8 cellular contexts compared by ENCODE assay signal in the genomic region with DNA sequence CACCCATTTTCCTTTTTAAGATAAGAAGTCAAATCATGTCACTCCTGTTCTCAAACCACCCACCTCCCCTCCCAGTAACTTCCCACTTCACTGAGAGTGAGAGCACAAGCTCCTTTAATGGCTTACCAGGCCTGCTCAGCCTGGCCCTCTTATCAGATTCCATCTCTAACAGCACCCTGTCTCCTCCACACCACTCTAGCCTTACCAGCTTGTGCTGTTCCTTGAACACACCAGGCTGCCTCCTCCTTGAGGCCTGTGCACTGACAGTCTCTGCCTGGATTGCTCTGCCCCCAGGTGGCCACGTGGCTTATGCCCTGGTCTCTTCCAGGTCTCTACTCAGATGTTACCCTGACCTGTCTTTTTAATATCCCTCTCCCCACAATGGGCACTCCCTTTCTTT. TPM values are rescaled to one million over a fixed set of nuclear protein-coding genes. Genes with fewer than 3 reads are reported as not detected.
A peak's percentile ranks its signal among the peaks of the same experiment; 100 is the strongest.
DNase-seq lines count a peak whose midpoint lies in the region; ATAC-seq and TF ChIP-seq lines count a peak whose summit lies in the region.

No MANE protein-coding gene starts in this region.

- H3K4me3 ChIP-seq in CD8-positive, alpha-beta T cell (ENCODE audit: low read depth, low read length): no peak overlapping the region
- no peak overlapping the region for H3K4me3 ChIP-seq in adrenal gland
- H3K4me3 ChIP-seq in liver (ENCODE audit: low read depth in 1 of 3, low read length in 3 of 3): no peak overlapping the region
- H3K4me3 ChIP-seq in effector memory CD4-positive, alpha-beta T cell (ENCODE audit: insufficient read depth, low read depth, low read length, poor library complexity, severe bottlenecking): no peak overlapping the region
- no peak overlapping the region for H3K4me3 ChIP-seq in lower leg skin (ENCODE audit: low read depth, poor library complexity, severe bottlenecking)

- TF ChIP-seq RAD21 in liver (IDR thresholded peaks at IDR 0.05): peak; percentile 48 to 61

- intact Hi-C loops in CD8-positive, alpha-beta T cell (cut with DNase I, micrococcal nuclease): loop anchor here in 1 of 2 experiments (2.0 kb wide), 1 partner anchor 42 kb away; no protein-coding TSS in a partner anchor
- intact Hi-C loops in adrenal gland (cut with DNase I): no loop called here
- intact Hi-C loops in lower leg skin (cut with DNase I; ENCODE audit: low total_unique reads): no loop called here

- no peaks in the 10 kb centered on the region for H3K27me3 Mint-ChIP-seq in CD8-positive, alpha-beta T cell (ENCODE audit: low read depth)

- peaks cover 5% of the 10 kb centered on the region for H3K4me1 Mint-ChIP-seq in CD8-positive, alpha-beta T cell (ENCODE audit: low read depth)

- POLR2A ChIA-PET in CD8-positive, alpha-beta T cell (lab: Charles Lee): interaction anchor here (1.0 kb wide), 1 partner anchor 15 kb away, joined by 3 read pairs; no protein-coding TSS in a partner anchor

- TF ChIP-seq POLR2A in adrenal gland (IDR thresholded peaks at IDR 0.05): no peak
- TF ChIP-seq POLR2A in lower leg skin (IDR thresholded peaks at IDR 0.05): no peak

- no peak for TF ChIP-seq CTCF in CD8-positive, alpha-beta T cell (IDR thresholded peaks at IDR 0.05)
- TF ChIP-seq CTCF in adrenal gland (IDR thresholded peaks at IDR 0.05) (peak in 3 of 6 experiments; percentile 19 to 31 (median 23)), liver (IDR thresholded peaks at IDR 0.05; ENCODE audit: low read depth, low read length, missing input control) (peak; percentile 15), lower leg skin (IDR thresholded peaks at IDR 0.05) (no peak)

- 22 to 45% (median 34%) methylated on average over 1 of the region's 1 CpG for WGBS in adrenal gland, 4 donors
- WGBS in liver: 58% methylated on average over 1 of the region's 1 CpG
- WGBS in lower leg skin, 2 donors: 25 to 46% methylated on average over 1 of the region's 1 CpG

- no peaks in the 10 kb centered on the region for H3K9me3 Mint-ChIP-seq in CD8-positive, alpha-beta T cell

- H3K9me3 ChIP-seq in CD8-positive, alpha-beta T cell (ENCODE audit: low read length): no peaks in the 10 kb centered on the region
- H3K9me3 ChIP-seq in adrenal gland (replicated peaks in 1 of 3) (no peaks in the 10 kb centered on the region), liver (ENCODE audit: control insufficient read depth in 4 of 4, low read length in 3 of 4) (no peaks in the 10 kb centered on the region)
- no peaks in the 10 kb centered on the region for H3K9me3 ChIP-seq in effector memory CD4-positive, alpha-beta T cell (ENCODE audit: control insufficient read depth, low read length)

- no peak overlapping the region for H3K27ac ChIP-seq in CD8-positive, alpha-beta T cell (ENCODE audit: low read depth, low read length)
- H3K27ac ChIP-seq in adrenal gland (no peak overlapping the region), liver (ENCODE audit: low read depth in 1 of 2, low read length in 2 of 2) (no peak overlapping the region)
- H3K27ac ChIP-seq in effector memory CD4-positive, alpha-beta T cell (ENCODE audit: insufficient read depth, low read length, poor library complexity, severe bottlenecking): no peak overlapping the region

- H3K36me3 Mint-ChIP-seq in CD8-positive, alpha-beta T cell: no peaks in the 10 kb centered on the region

- no peak overlapping the region for H3K27ac Mint-ChIP-seq in CD8-positive, alpha-beta T cell

- DNase-seq in CD8-positive, alpha-beta T cell: peak in 3 of 7 experiments; percentile 10 to 22 (median 13)
- DNase-seq in NCI-H524 treated with DMSO at 0.1 percent for 48 hours (lab: John Stamatoyannopoulos, UW): peak; percentile 45
- DNase-seq in adrenal gland: peak in 4 of 7 donors; percentile 26 to 59 (median 51)
- DNase-seq in effector memory CD4-positive, alpha-beta T cell: no peak
- DNase-seq in lower leg skin (ENCODE audit: low spot score in 2 of 2): no peak

- H3K4me3 Mint-ChIP-seq in CD8-positive, alpha-beta T cell: no peak overlapping the region

- CTCF ChIA-PET in CD8-positive, alpha-beta T cell (lab: Charles Lee): interaction anchor here (0.6 to 1.8 kb wide), 4 partner anchors 24 to 130 kb away, joined by 3 to 10 read pairs (median 4); no protein-coding TSS in a partner anchor

- no peak overlapping the region for H3K9ac ChIP-seq in liver (ENCODE audit: low read depth in 1 of 2, low read length in 2 of 2)

- no peaks in the 10 kb centered on the region for H3K27me3 ChIP-seq in CD8-positive, alpha-beta T cell (ENCODE audit: insufficient read depth, low read length)
- H3K27me3 ChIP-seq in adrenal gland: no peaks in the 10 kb centered on the region
- H3K27me3 ChIP-seq in liver (ENCODE audit: control insufficient read depth in 4 of 4, insufficient read depth in 4 of 4, low read length in 3 of 4): no peaks in the 10 kb centered on the region
- H3K27me3 ChIP-seq in effector memory CD4-positive, alpha-beta T cell (replicated peaks; ENCODE audit: control insufficient read depth, insufficient read depth, low read length, poor library complexity, severe bottlenecking): no peaks in the 10 kb centered on the region

- no peaks in the 10 kb centered on the region for H3K4me1 ChIP-seq in CD8-positive, alpha-beta T cell (ENCODE audit: insufficient read depth, low read length)
- peaks cover 0 to 27% of the 10 kb centered on the region in 2 donors for H3K4me1 ChIP-seq in adrenal gland (replicated peaks in 1 of 2)
- peaks cover 0 to 10% (median 8%) of the 10 kb centered on the region in 4 donors for H3K4me1 ChIP-seq in liver (ENCODE audit: control insufficient read depth in 4 of 4, insufficient read depth in 4 of 4, low read length in 3 of 4)
- H3K4me1 ChIP-seq in effector memory CD4-positive, alpha-beta T cell (ENCODE audit: control insufficient read depth, insufficient read depth, low read length, poor library complexity, severe bottlenecking): no peaks in the 10 kb centered on the region

- ATAC-seq in CD8-positive, alpha-beta T cell: peak; percentile 62
- peak; percentile 67 for ATAC-seq in GM21576 (IDR thresholded peaks at IDR 0.05; ENCODE audit: unreplicated experiment)
- no peak for ATAC-seq in GM18909 (IDR thresholded peaks at IDR 0.05; ENCODE audit: poor library complexity, unreplicated experiment)

- H3K36me3 ChIP-seq in CD8-positive, alpha-beta T cell (ENCODE audit: insufficient read depth, low read length): no peaks in the 10 kb centered on the region
- no peaks in the 10 kb centered on the region for H3K36me3 ChIP-seq in adrenal gland (replicated peaks in 1 of 2)
- H3K36me3 ChIP-seq in liver (ENCODE audit: control insufficient read depth in 4 of 4, insufficient read depth in 3 of 4, low read depth in 1 of 4, low read length in 3 of 4): no peaks in the 10 kb centered on the region
- no peaks in the 10 kb centered on the region for H3K36me3 ChIP-seq in effector memory CD4-positive, alpha-beta T cell (ENCODE audit: control insufficient read depth, insufficient read depth, low read length)

TF ChIP-seq in liver, 16 proteins besides CTCF, POLR2A, EP300 and RAD21:
- TF ChIP-seq YY1 (IDR thresholded peaks at IDR 0.05): no peak
- TF ChIP-seq, protein P1, sequence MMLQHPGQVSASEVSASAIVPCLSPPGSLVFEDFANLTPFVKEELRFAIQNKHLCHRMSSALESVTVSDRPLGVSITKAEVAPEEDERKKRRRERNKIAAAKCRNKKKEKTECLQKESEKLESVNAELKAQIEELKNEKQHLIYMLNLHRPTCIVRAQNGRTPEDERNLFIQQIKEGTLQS (IDR thresholded peaks at IDR 0.05): no peak
- TF ChIP-seq JUND (IDR thresholded peaks at IDR 0.05): no peak
- no peak for TF ChIP-seq FOXA1 (IDR thresholded peaks at IDR 0.05)
- no peak for TF ChIP-seq HNF4G (IDR thresholded peaks at IDR 0.05)
- TF ChIP-seq FOXA2 (IDR thresholded peaks at IDR 0.05): no peak
- no peak for TF ChIP-seq HNF4A (conservative IDR thresholded peaks at IDR 0.05)
- no peak for TF ChIP-seq EGR1 (IDR thresholded peaks at IDR 0.05; ENCODE audit: low read depth in 2 of 2)
- TF ChIP-seq MAX (IDR thresholded peaks at IDR 0.05): no peak
- no peak for TF ChIP-seq SP1 (IDR thresholded peaks at IDR 0.05)
- no peak for TF ChIP-seq NR2F2 (IDR thresholded peaks at IDR 0.05)
- TF ChIP-seq, protein P2, sequence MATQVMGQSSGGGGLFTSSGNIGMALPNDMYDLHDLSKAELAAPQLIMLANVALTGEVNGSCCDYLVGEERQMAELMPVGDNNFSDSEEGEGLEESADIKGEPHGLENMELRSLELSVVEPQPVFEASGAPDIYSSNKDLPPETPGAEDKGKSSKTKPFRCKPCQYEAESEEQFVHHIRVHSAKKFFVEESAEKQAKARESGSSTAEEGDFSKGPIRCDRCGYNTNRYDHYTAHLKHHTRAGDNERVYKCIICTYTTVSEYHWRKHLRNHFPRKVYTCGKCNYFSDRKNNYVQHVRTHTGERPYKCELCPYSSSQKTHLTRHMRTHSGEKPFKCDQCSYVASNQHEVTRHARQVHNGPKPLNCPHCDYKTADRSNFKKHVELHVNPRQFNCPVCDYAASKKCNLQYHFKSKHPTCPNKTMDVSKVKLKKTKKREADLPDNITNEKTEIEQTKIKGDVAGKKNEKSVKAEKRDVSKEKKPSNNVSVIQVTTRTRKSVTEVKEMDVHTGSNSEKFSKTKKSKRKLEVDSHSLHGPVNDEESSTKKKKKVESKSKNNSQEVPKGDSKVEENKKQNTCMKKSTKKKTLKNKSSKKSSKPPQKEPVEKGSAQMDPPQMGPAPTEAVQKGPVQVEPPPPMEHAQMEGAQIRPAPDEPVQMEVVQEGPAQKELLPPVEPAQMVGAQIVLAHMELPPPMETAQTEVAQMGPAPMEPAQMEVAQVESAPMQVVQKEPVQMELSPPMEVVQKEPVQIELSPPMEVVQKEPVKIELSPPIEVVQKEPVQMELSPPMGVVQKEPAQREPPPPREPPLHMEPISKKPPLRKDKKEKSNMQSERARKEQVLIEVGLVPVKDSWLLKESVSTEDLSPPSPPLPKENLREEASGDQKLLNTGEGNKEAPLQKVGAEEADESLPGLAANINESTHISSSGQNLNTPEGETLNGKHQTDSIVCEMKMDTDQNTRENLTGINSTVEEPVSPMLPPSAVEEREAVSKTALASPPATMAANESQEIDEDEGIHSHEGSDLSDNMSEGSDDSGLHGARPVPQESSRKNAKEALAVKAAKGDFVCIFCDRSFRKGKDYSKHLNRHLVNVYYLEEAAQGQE (IDR thresholded peaks at IDR 0.05): no peak
- TF ChIP-seq TAF1 (conservative IDR thresholded peaks at IDR 0.05): no peak

RNA-seq across cellular contexts. Expression of gene EVL, which starts 40.1 kb away (rescaled TPM):
- total RNA-seq in CD8-positive, alpha-beta T cell: 100 to 1,000 TPM; 573 to 578 TPM
- total RNA-seq in adrenal gland: 10 to 100 TPM; 31.6 to 75.0 (median 46.8) TPM
- 100 to 1,000 TPM in 2 of 3 donors, 10 to 100 TPM in 1; 28.3 to 209 (median 103) TPM for polyA plus RNA-seq in adrenal gland
- total RNA-seq in liver: 10 to 100 TPM; 11.3 to 85.9 TPM
- polyA plus RNA-seq in liver: 10 to 100 TPM; 33.2 to 34.7 TPM
- total RNA-seq in lower leg skin: 10 to 100 TPM; 26.4 to 51.4 (median 40.9) TPM

Comparison
In these comparisons a context has a peak if more than half of its experiments do, and no peak if none do; other contexts are left out.
1. DNase-seq: peak in NCI-H524 treated with DMSO at 0.1 percent for 48 hours (single experiment) and adrenal gland (4 of 7); none in effector memory CD4-positive, alpha-beta T cell (0 of 3) and lower leg skin (0 of 2).
2. RNA of gene EVL, which starts 40.1 kb away (total RNA-seq): 573 to 578 TPM in CD8-positive, alpha-beta T cell; 11.3 to 85.9 TPM in liver, 31.6 to 75.0 TPM in adrenal gland and 26.4 to 51.4 TPM in lower leg skin; every median in the first group is over 4 times any median in the second.